In genomic region chr22:36065462-36065774, GRCh38 we compare ENCODE assay signal across 8 cellular contexts. TPM values are rescaled to one million over a fixed set of nuclear protein-coding genes. Genes with fewer than 3 reads are reported as not detected.
DNase-seq lines count a peak whose midpoint lies in the region; ATAC-seq and TF ChIP-seq lines count a peak whose summit lies in the region.

No MANE protein-coding gene starts in this region.

- POLR2A ChIA-PET in A673 (lab: Charles Lee; ENCODE audit: low non-redundant PET) = interaction anchor here (0.6 kb wide), 1 partner anchor 225 kb away, joined by 3 read pairs; no protein-coding TSS in a partner anchor

- intact Hi-C loops in A673 (cut with micrococcal nuclease; ENCODE audit: unreplicated experiment) = loop anchor here (5.0 kb wide), 2 partner anchors 148 to 303 kb away; no protein-coding TSS in a partner anchor

- no TSS peak for BruUV-seq in A673 (replicated peaks; lab: Mats Ljungman, UMichigan)

- H3K9ac ChIP-seq in mucosa of rectum (ENCODE audit: low read depth in 1 of 2, low read length in 2 of 2) = peak overlapping the region; percentile 83 to 84

- H3K4me1 ChIP-seq in A673 (ENCODE audit: insufficient read depth, low read length, poor library complexity, severe bottlenecking) = peaks cover 6% of the 10 kb centered on the region
- peaks cover 10 to 14% of the 10 kb centered on the region in 2 donors for H3K4me1 ChIP-seq in mucosa of rectum (ENCODE audit: control insufficient read depth in 2 of 2, insufficient read depth in 2 of 2, low read length in 2 of 2)

- TF ChIP-seq CTCF in A673 (conservative IDR thresholded peaks at IDR 0.05; ENCODE audit: low read depth, low read length) (no peak), coronary artery (IDR thresholded peaks at IDR 0.05) (no peak)

- H3K27ac ChIP-seq in A673 (ENCODE audit: low read depth, low read length, poor library complexity, severe bottlenecking) (peak overlapping the region; percentile 86), coronary artery (peak overlapping the region; percentile 74 to 91), mucosa of rectum (ENCODE audit: low read depth in 2 of 2, low read length in 2 of 2) (peak overlapping the region; percentile 69 to 72)

- CTCF ChIA-PET in A673 (lab: Charles Lee) = interaction anchor here (0.7 to 1.6 kb wide), 18 partner anchors 10 to 437 kb away, joined by 3 to 13 read pairs (median 3); partner anchors contain the start of gene RBFOX2

- H3K9me3 ChIP-seq in A673 (ENCODE audit: low read depth, low read length, poor library complexity, severe bottlenecking) (no peaks in the 10 kb centered on the region), MG63 (no peaks in the 10 kb centered on the region), mucosa of rectum (ENCODE audit: control insufficient read depth in 2 of 2, low read length in 2 of 2) (no peaks in the 10 kb centered on the region)

- H3K27me3 ChIP-seq in A673 (replicated peaks; ENCODE audit: insufficient read depth, low read depth, low read length, poor library complexity) (no peaks in the 10 kb centered on the region), MG63 (no peaks in the 10 kb centered on the region), mucosa of rectum (ENCODE audit: control insufficient read depth in 2 of 2, insufficient read depth in 2 of 2, low read length in 2 of 2) (no peaks in the 10 kb centered on the region)

- peak overlapping the region; percentile 54 for H3K4me3 ChIP-seq in A673 (ENCODE audit: low read depth, low read length, poor library complexity, severe bottlenecking)
- H3K4me3 ChIP-seq in MG63 = peak overlapping the region; percentile 47
- peak overlapping the region; percentile 73 for H3K4me3 ChIP-seq in coronary artery
- peak overlapping the region; percentile 74 to 81 for H3K4me3 ChIP-seq in mucosa of rectum (ENCODE audit: low read length in 2 of 2)

- H3K36me3 ChIP-seq in A673 (ENCODE audit: insufficient read depth, low read length, poor library complexity, severe bottlenecking) = no peaks in the 10 kb centered on the region
- no peaks in the 10 kb centered on the region for H3K36me3 ChIP-seq in MG63
- H3K36me3 ChIP-seq in mucosa of rectum (ENCODE audit: control insufficient read depth in 2 of 2, insufficient read depth in 2 of 2, low read length in 2 of 2) = no peaks in the 10 kb centered on the region

- DNase-seq in A673 (ENCODE audit: low spot score) (no peak), MG63 (no peak), coronary artery (ENCODE audit: low spot score) (no peak), activated gamma-delta T cell treated with Interleukin-2 at 50 U/mL for 16 hours (no peak), NAMALWA (ENCODE audit: low spot score) (no peak)
- no peak for DNase-seq in stimulated activated CD4-positive, alpha-beta T cell treated with anti-CD3 and anti-CD28 coated beads, Interleukin-4, amount 100 ng/mL, for 24 hours

- no peak for ATAC-seq in GM18511 (IDR thresholded peaks at IDR 0.05; ENCODE audit: unreplicated experiment)

RNA-seq across cellular contexts. Expression of gene RBFOX2, which starts 36.8 kb away (rescaled TPM):
- total RNA-seq in A673 (2021) = 142 and 154 TPM in 2 replicates
- total RNA-seq in MG63 (2014; rRNA removed; shearing (Covaris generic); ENCODE audit: low replicate concordance) = 64.2 and 65.6 TPM in 2 replicates
